16 cellular contexts compared by ENCODE assay signal in genomic region chr15:52493968-52494367, GRCh38. TPM values are rescaled to one million over a fixed set of nuclear protein-coding genes. Genes with fewer than 3 reads are reported as not detected.
DNase-seq lines count a peak whose midpoint lies in the region; ATAC-seq and TF ChIP-seq lines count a peak whose summit lies in the region.
"Had no signal": no experiment of that assay in that cellular context is flagged by ENCODE, and none has a peak within 500 bp of the region (broad histone marks: within the 10 kb centered on the region; RNA-seq: fewer than 3 reads in every experiment).

No MANE protein-coding gene starts in this region.

- peaks cover 3% of the 10 kb centered on the region for H3K9me3 Mint-ChIP-seq in activated T-cell treated with anti-CD3 and anti-CD28 coated beads, Interleukin-2, amount 50 U/mL, for 24 hours
- H3K9me3 Mint-ChIP-seq: CD8-positive, alpha-beta memory T cell had no signal

- H2AFZ ChIP-seq in PC-3 (ENCODE audit: low read length) (no peak overlapping the region), trophoblast cell (ENCODE audit: insufficient read depth, low read length, poor library complexity) (no peak overlapping the region)

- no peak overlapping the region for H3K23ac ChIP-seq in trophoblast cell (ENCODE audit: low read length)

- no peaks in the 10 kb centered on the region for H3K79me1 ChIP-seq in trophoblast cell (ENCODE audit: low read length)

- H3K79me2 ChIP-seq in PC-3 (ENCODE audit: low read length), result peaks cover 23% of the 10 kb centered on the region
- no peaks in the 10 kb centered on the region for H3K79me2 ChIP-seq in trophoblast cell (ENCODE audit: control insufficient read depth, insufficient read depth, low read length, poor library complexity)

- POLR2A ChIA-PET in HEK293 (lab: Yijun Ruan, JAX) (no interaction called here), PC-3 (lab: Charles Lee; ENCODE audit: unreplicated experiment) (no interaction called here)

- no peak overlapping the region for H4K91ac ChIP-seq in trophoblast cell (ENCODE audit: low read depth, low read length)

- H4K12ac ChIP-seq in trophoblast cell (ENCODE audit: low read depth, low read length), result no peak overlapping the region

- no CpG with 5 or more reads among the region's 3 CpGs for WGBS in trophoblast cell (ENCODE audit: extremely low coverage, insufficient coverage, insufficient read length)

- no peak overlapping the region for H2BK5ac ChIP-seq in trophoblast cell (ENCODE audit: low read depth, low read length, poor library complexity)

- H3K27me3 Mint-ChIP-seq in activated T-cell treated with anti-CD3 and anti-CD28 coated beads, Interleukin-2, amount 50 U/mL, for 24 hours, result no peaks in the 10 kb centered on the region
- H3K27me3 Mint-ChIP-seq: CD8-positive, alpha-beta memory T cell had no signal

- peak; percentile 26; the same call in 1 of the 2 replicates for ATAC-seq in PC-3

- intact Hi-C loops in PC-3 (cut with micrococcal nuclease), result no loop called here

- no peaks in the 10 kb centered on the region for H3K36me3 Mint-ChIP-seq in activated T-cell treated with anti-CD3 and anti-CD28 coated beads, Interleukin-2, amount 50 U/mL, for 24 hours (ENCODE audit: low read depth)

- BruUV-seq in PC-3 (replicated peaks; lab: Mats Ljungman, UMichigan), result no TSS peak

- H3K4me3 ChIP-seq in HEK293 (ENCODE audit: low read depth, low read length) (no peak overlapping the region), PC-3 (ENCODE audit: low read length) (no peak overlapping the region), epithelial cell of esophagus (ENCODE audit: low read length) (no peak overlapping the region), skeletal muscle satellite cell (ENCODE audit: low read length) (no peak overlapping the region), trophoblast cell (ENCODE audit: low read depth, low read length) (no peak overlapping the region)
- H3K4me3 ChIP-seq: BLaER1, SJSA1 had no signal

- H3K36me3 ChIP-seq in HEK293 (ENCODE audit: control insufficient read depth in 2 of 2, insufficient read depth in 1 of 2, low read length in 2 of 2), result no peaks in the 10 kb centered on the region
- H3K36me3 ChIP-seq in PC-3 (ENCODE audit: low read depth, low read length), result no peaks in the 10 kb centered on the region
- no peaks in the 10 kb centered on the region for H3K36me3 ChIP-seq in skeletal muscle satellite cell (ENCODE audit: insufficient read depth, low read length)
- no peaks in the 10 kb centered on the region for H3K36me3 ChIP-seq in trophoblast cell (ENCODE audit: control insufficient read depth in 1 of 2, insufficient read depth in 2 of 2, low read length in 2 of 2)
- H3K36me3 ChIP-seq: BLaER1, SJSA1 had no signal

- H3K9ac ChIP-seq in PC-3 (ENCODE audit: low read length), result no peak overlapping the region
- H3K9ac ChIP-seq in skeletal muscle satellite cell (ENCODE audit: low read depth, low read length), result no peak overlapping the region
- H3K9ac ChIP-seq in trophoblast cell (ENCODE audit: low read length), result no peak overlapping the region
- H3K9ac ChIP-seq: BLaER1 had no signal

- no peak overlapping the region for H2BK12ac ChIP-seq in trophoblast cell (ENCODE audit: low read length)

- H2BK120ac ChIP-seq in trophoblast cell (ENCODE audit: insufficient read depth, low read length, poor library complexity), result no peak overlapping the region

- H3K27ac ChIP-seq in HEK293 (ENCODE audit: extremely low read depth, low read depth, low read length) (no peak overlapping the region), PC-3 (ENCODE audit: low read length) (no peak overlapping the region), trophoblast cell (ENCODE audit: low read depth, low read length) (no peak overlapping the region)
- H3K27ac ChIP-seq: BLaER1, SJSA1 had no signal

- H3K27ac Mint-ChIP-seq in activated T-cell treated with anti-CD3 and anti-CD28 coated beads, Interleukin-2, amount 50 U/mL, for 24 hours, result no peak overlapping the region

- H3K18ac ChIP-seq in trophoblast cell (ENCODE audit: low read length), result no peak overlapping the region

- no peak overlapping the region for H4K8ac ChIP-seq in trophoblast cell (ENCODE audit: low read depth, low read length)

- no peak overlapping the region for H3K4me3 Mint-ChIP-seq in activated T-cell treated with anti-CD3 and anti-CD28 coated beads, Interleukin-2, amount 50 U/mL, for 24 hours
- H3K4me3 Mint-ChIP-seq: CD8-positive, alpha-beta memory T cell had no signal

- DNase-seq in PC-3, result peak; percentile 39
- peak; percentile 52 for DNase-seq in epithelial cell of esophagus (ENCODE audit: low read depth)
- DNase-seq in activated T-cell treated with anti-CD3 and anti-CD28 coated beads, Interleukin-2, amount 50 U/mL, for 24 hours, result no peak
- DNase-seq in NCI-H1092 treated with DMSO at 0.1 percent for 48 hours (lab: John Stamatoyannopoulos, UW), result no peak
- DNase-seq in trophoblast cell, result no peak
- no peak for DNase-seq in activated naive CD4-positive, alpha-beta T cell treated with Interleukin-2 at 50 U/mL for 16 hours
- DNase-seq: CD8-positive, alpha-beta memory T cell; NCI-H1436; NCI-H2081; NCI-H526; RPMI8226; SW 1271 had no signal

- no peak overlapping the region for H3K4ac ChIP-seq in trophoblast cell (ENCODE audit: low read depth, low read length)

- no peaks in the 10 kb centered on the region for H3K27me3 ChIP-seq in PC-3 (ENCODE audit: low read length)
- no peaks in the 10 kb centered on the region for H3K27me3 ChIP-seq in skeletal muscle satellite cell (ENCODE audit: control insufficient read depth, insufficient read depth, low read length)
- no peaks in the 10 kb centered on the region for H3K27me3 ChIP-seq in trophoblast cell (ENCODE audit: insufficient read depth, low read length)
- H3K27me3 ChIP-seq: BLaER1, SJSA1 had no signal

- peaks cover 7% of the 10 kb centered on the region; the same call in 1 of the 2 replicates for H3K4me1 ChIP-seq in HEK293 (ENCODE audit: control insufficient read depth, insufficient read depth, low read length)
- H3K4me1 ChIP-seq in PC-3 (ENCODE audit: insufficient read depth, low read length), result peaks cover 27% of the 10 kb centered on the region
- peaks cover 58% of the 10 kb centered on the region for H3K4me1 ChIP-seq in skeletal muscle satellite cell (ENCODE audit: control insufficient read depth, insufficient read depth, low read length)
- no peaks in the 10 kb centered on the region for H3K4me1 ChIP-seq in trophoblast cell (ENCODE audit: control insufficient read depth in 1 of 2, insufficient read depth in 2 of 2, low read length in 2 of 2)

- H3F3A ChIP-seq in PC-3 (ENCODE audit: low read length, unreplicated experiment), result peaks cover 4% of the 10 kb centered on the region

- no peak for TF ChIP-seq CTCF in HEK293 (tag by site-specific recombination; IDR thresholded peaks at IDR 0.05)
- TF ChIP-seq CTCF in PC-3 (conservative IDR thresholded peaks at IDR 0.05; ENCODE audit: low read depth, low read length), result no peak
- TF ChIP-seq CTCF in epithelial cell of esophagus (IDR thresholded peaks at IDR 0.05; ENCODE audit: insufficient read depth, low read depth, low read length, missing control alignments), result no peak

- no peaks in the 10 kb centered on the region for H3K9me2 ChIP-seq in PC-3 (replicated peaks; ENCODE audit: low read length)

- CTCF ChIA-PET in HEK293 (lab: Yijun Ruan, JAX) (no interaction called here), PC-3 (lab: Charles Lee) (no interaction called here)

- no peaks in the 10 kb centered on the region for H3K9me3 ChIP-seq in HEK293 (ENCODE audit: control insufficient read depth, insufficient read depth, low read depth, low read length)
- H3K9me3 ChIP-seq in PC-3 (ENCODE audit: low read length), result no peaks in the 10 kb centered on the region
- no peaks in the 10 kb centered on the region for H3K9me3 ChIP-seq in skeletal muscle satellite cell (replicated peaks; ENCODE audit: low read length)
- H3K9me3 ChIP-seq in trophoblast cell (ENCODE audit: insufficient read depth, low read depth, low read length), result no peaks in the 10 kb centered on the region
- H3K9me3 ChIP-seq: BLaER1, SJSA1 had no signal

- no peak overlapping the region for H2AK5ac ChIP-seq in trophoblast cell (ENCODE audit: low read length)

- no peaks in the 10 kb centered on the region for H4K20me1 ChIP-seq in PC-3 (ENCODE audit: low read length)

- H3K4me2 ChIP-seq in PC-3 (ENCODE audit: low read length) (no peak overlapping the region), skeletal muscle satellite cell (ENCODE audit: low read length) (peak overlapping the region; percentile 31), trophoblast cell (ENCODE audit: low read length) (no peak overlapping the region)
- H3K4me2 ChIP-seq: BLaER1 had no signal

- no peak overlapping the region for H3K14ac ChIP-seq in trophoblast cell (ENCODE audit: low read length)

- peaks cover 40% of the 10 kb centered on the region for H3K4me1 Mint-ChIP-seq in activated T-cell treated with anti-CD3 and anti-CD28 coated beads, Interleukin-2, amount 50 U/mL, for 24 hours (ENCODE audit: low read depth)

TF ChIP-seq in HEK293, 187 proteins besides CTCF, POLR2A, EP300 and RAD21 (continues in another document):
- TF ChIP-seq ZNF239 (tag by site-specific recombination; IDR thresholded peaks at IDR 0.05) (no peak), ZNF561 (tag by site-specific recombination; IDR thresholded peaks at IDR 0.05; ENCODE audit: borderline replicate concordance) (no peak), ZNF768 (tag by site-specific recombination; IDR thresholded peaks at IDR 0.05) (no peak), REST (tag by site-specific recombination; IDR thresholded peaks at IDR 0.05) (no peak)

RNA-seq across cellular contexts. Expression of gene MYO5A, which starts 34.7 kb away (rescaled TPM):
- total RNA-seq in PC-3 (2014; rRNA removed), result 42.1 and 55.7 TPM in 2 replicates
- 40.4 and 47.9 TPM in 2 replicates for total RNA-seq in skeletal muscle satellite cell (2012; rRNA removed)
- 21.9 and 22.2 TPM in 2 replicates for polyA plus RNA-seq in trophoblast cell (2013)

Comparison
In these comparisons a context has a peak if more than half of its experiments do, and no peak if none do; other contexts are left out.
1. DNase-seq: peak in PC-3 (single experiment) and epithelial cell of esophagus (single experiment); none in activated T-cell treated with anti-CD3 and anti-CD28 coated beads, Interleukin-2, amount 50 U/mL, for 24 hours (single experiment), NCI-H1092 treated with DMSO at 0.1 percent for 48 hours (single experiment), trophoblast cell (0 of 2) and activated naive CD4-positive, alpha-beta T cell treated with Interleukin-2 at 50 U/mL for 16 hours (single experiment).